11 cellular contexts compared by ENCODE assay signal in genomic region chr10:119680668-119681070, GRCh38. TPM values are rescaled to one million over a fixed set of nuclear protein-coding genes. Genes with fewer than 3 reads are reported as not detected.
DNase-seq lines count a peak whose midpoint lies in the region; ATAC-seq lines count a peak whose summit lies in the region.
"Had no signal": no experiment of that assay in that cellular context is flagged by ENCODE, and none has a peak within 500 bp of the region (broad histone marks: within the 10 kb centered on the region; RNA-seq: fewer than 3 reads in every experiment).

No MANE protein-coding gene starts in this region.

- H3K27me3 ChIP-seq in skeletal muscle satellite cell (ENCODE audit: control insufficient read depth, insufficient read depth, low read length), result no peaks in the 10 kb centered on the region

- peak overlapping the region; percentile 34 for H3K4me2 ChIP-seq in skeletal muscle satellite cell (ENCODE audit: low read length)

- peaks cover 54% of the 10 kb centered on the region for H3K4me1 ChIP-seq in skeletal muscle satellite cell (ENCODE audit: control insufficient read depth, insufficient read depth, low read length)

- H3K36me3 Mint-ChIP-seq in activated T-helper 17 cell treated with anti-CD3 and anti-CD28 coated beads, Interleukin-2, amount 50 U/mL, for 72 hours (ENCODE audit: low read depth), result peaks cover 30% of the 10 kb centered on the region

- no peak overlapping the region for H3K9ac ChIP-seq in skeletal muscle satellite cell (ENCODE audit: low read depth, low read length)

- H3K36me3 ChIP-seq in skeletal muscle satellite cell (ENCODE audit: insufficient read depth, low read length), result peaks cover 26% of the 10 kb centered on the region

- DNase-seq in H4 (ENCODE audit: low spot score) (peak; percentile 39), head of caudate nucleus (peak in 26 of 42 donors; percentile 14 to 80 (median 42)), SHP77 (lab: John Stamatoyannopoulos, UW) (no peak)
- DNase-seq in stimulated activated CD4-positive, alpha-beta T cell treated with anti-CD3 and anti-CD28 coated beads, Interleukin-12 subunit alpha, Interleukin-12 subunit beta, amount 100 ng/mL, for 4 hours, result no peak
- DNase-seq: erythroblast, kidney glomerular epithelial cell, SIG-M5 had no signal

- ATAC-seq in activated T-helper 17 cell treated with anti-CD3 and anti-CD28 coated beads, Interleukin-2, amount 50 U/mL, for 72 hours (replicated peaks), result peak; percentile 29
- ATAC-seq in HG02763 (IDR thresholded peaks at IDR 0.05; ENCODE audit: unreplicated experiment) (no peak), HG02884 (IDR thresholded peaks at IDR 0.05; ENCODE audit: unreplicated experiment) (no peak)

- H3K4me3 Mint-ChIP-seq in activated T-helper 17 cell treated with anti-CD3 and anti-CD28 coated beads, Interleukin-2, amount 50 U/mL, for 72 hours, result peak overlapping the region; percentile 12

- H3K27ac Mint-ChIP-seq in activated T-helper 17 cell treated with anti-CD3 and anti-CD28 coated beads, Interleukin-2, amount 50 U/mL, for 72 hours, result no peak overlapping the region

- H3K9me3 Mint-ChIP-seq in activated T-helper 17 cell treated with anti-CD3 and anti-CD28 coated beads, Interleukin-2, amount 50 U/mL, for 72 hours, result no peaks in the 10 kb centered on the region

- H3K4me1 Mint-ChIP-seq in activated T-helper 17 cell treated with anti-CD3 and anti-CD28 coated beads, Interleukin-2, amount 50 U/mL, for 72 hours, result peaks cover 25% of the 10 kb centered on the region

- H3K4me3 ChIP-seq in skeletal muscle satellite cell (ENCODE audit: low read length), result peak overlapping the region; percentile 7

- no peaks in the 10 kb centered on the region for H3K9me3 ChIP-seq in skeletal muscle satellite cell (replicated peaks; ENCODE audit: low read length)

- H3K27me3 Mint-ChIP-seq in activated T-helper 17 cell treated with anti-CD3 and anti-CD28 coated beads, Interleukin-2, amount 50 U/mL, for 72 hours, result no peaks in the 10 kb centered on the region

- intact Hi-C loops in head of caudate nucleus (cut with DNase I), result loop anchor here (10.0 kb wide), 1 partner anchor 74 kb away; no protein-coding TSS in a partner anchor

RNA-seq across cellular contexts. Expression of gene BAG3, which starts 29.5 kb away (rescaled TPM):
- total RNA-seq in H4 (2014; rRNA removed; shearing (Covaris generic)), result 8.8 and 10.7 TPM in 2 replicates
- total RNA-seq in activated T-helper 17 cell treated with anti-CD3 and anti-CD28 coated beads, Interleukin-2, amount 50 U/mL, for 72 hours, result 10 to 100 TPM; 24.7 to 26.6 TPM
- total RNA-seq in skeletal muscle satellite cell (2012; rRNA removed), result 19.5 and 23.6 TPM in 2 replicates

RNA-seq across cellular contexts. Expression of gene INPP5F, which starts 45.2 kb away (rescaled TPM):
- total RNA-seq in H4 (2014; rRNA removed; shearing (Covaris generic)), result 8.9 and 9.5 TPM in 2 replicates
- total RNA-seq in activated T-helper 17 cell treated with anti-CD3 and anti-CD28 coated beads, Interleukin-2, amount 50 U/mL, for 72 hours, result 10 to 100 TPM; 12.4 to 26.3 TPM
- 9.1 and 12.0 TPM in 2 replicates for total RNA-seq in skeletal muscle satellite cell (2012; rRNA removed)

Comparison
In these comparisons a context has a peak if more than half of its experiments do, and no peak if none do; other contexts are left out.
1. DNase-seq: peak in H4 (single experiment) and head of caudate nucleus (26 of 42); none in SHP77 (0 of 2) and stimulated activated CD4-positive, alpha-beta T cell treated with anti-CD3 and anti-CD28 coated beads, Interleukin-12 subunit alpha, Interleukin-12 subunit beta, amount 100 ng/mL, for 4 hours (single experiment).